8 cellular contexts compared by ENCODE assay signal in genomic region chr12:118376089-118377004, GRCh38. TPM values are rescaled to one million over a fixed set of nuclear protein-coding genes. Genes with fewer than 3 reads are reported as not detected.
DNase-seq lines count a peak whose midpoint lies in the region; ATAC-seq, FAIRE-seq and TF ChIP-seq lines count a peak whose summit lies in the region.

Gene SUDS3, plus strand, starts transcription at chr12:118376555. Its CDS starts 137 bp downstream, at chr12:118376692.

- H3K4me1 ChIP-seq in ES-I3 (ENCODE audit: insufficient read depth, low read length) (peaks cover 8% of the 10 kb centered on the region), iPS-20b (ENCODE audit: insufficient read depth, low read length) (peaks cover 18% of the 10 kb centered on the region)

- H3K9me3 ChIP-seq in ES-I3 (ENCODE audit: control insufficient read depth, insufficient read depth, low read length) (no peaks in the 10 kb centered on the region), iPS-20b (ENCODE audit: insufficient read depth, low read depth, low read length) (no peaks in the 10 kb centered on the region)

- H3K27ac ChIP-seq in iPS-20b (ENCODE audit: low read length) = peak within 1 kb of the TSS; percentile 85
- peak within 1 kb of the TSS; percentile 86 to 100 (median 97) for H3K27ac ChIP-seq in skin epidermis

- ATAC-seq in HG02973 (IDR thresholded peaks at IDR 0.05; ENCODE audit: unreplicated experiment) (peak; percentile 24), activated B cell treated with CpG ODN at 0.5 μM for 24 hours (ENCODE audit: low read depth) (peak; percentile 51), GM21786 (IDR thresholded peaks at IDR 0.05; ENCODE audit: unreplicated experiment) (no peak)

- no peaks in the 10 kb centered on the region for H3K9me3 Mint-ChIP-seq in activated B cell treated with CpG ODN at 0.5 μM for 24 hours

- H3K36me3 Mint-ChIP-seq in activated B cell treated with CpG ODN at 0.5 μM for 24 hours (ENCODE audit: low read depth) = peaks cover 27% of the 10 kb centered on the region

- peak within 1 kb of the TSS; percentile 95 for H3K4me3 Mint-ChIP-seq in activated B cell treated with CpG ODN at 0.5 μM for 24 hours

- CTCF ChIA-PET in activated B cell treated with CpG ODN at 0.5 μM for 24 hours (lab: Charles Lee) = interaction anchor here (0.6 to 6.2 kb wide), 38 partner anchors 9 to 1915 kb away, joined by 3 to 124 read pairs (median 5); partner anchors contain the start of genes PEBP1 and RNU4-2

- POLR2A ChIA-PET in activated B cell treated with CpG ODN at 0.5 μM for 24 hours (lab: Charles Lee) = interaction anchor here (0.6 to 2.1 kb wide), 29 partner anchors 17 to 1291 kb away, joined by 3 to 29 read pairs (median 5); partner anchors contain the start of genes PEBP1 and WSB2

- H3K4me1 Mint-ChIP-seq in activated B cell treated with CpG ODN at 0.5 μM for 24 hours = peaks cover 37% of the 10 kb centered on the region

- no peak for FAIRE-seq in bronchial epithelial cell (lab: Jason Lieb, UNC)

- DNase-seq in NCI-H345 (lab: John Stamatoyannopoulos, UW) (peak; percentile 93), activated B cell treated with CpG ODN at 0.5 μM for 24 hours (peak; percentile 89), bronchial epithelial cell (ENCODE audit: low read depth) (peak; percentile 62)

- intact Hi-C loops in activated B cell treated with CpG ODN at 0.5 μM for 24 hours (cut with micrococcal nuclease) = loop anchor here (1.0 to 10.0 kb wide), 11 partner anchors 78 to 1562 kb away; partner anchors contain the start of genes PEBP1, RFC5 and WSB2

- peaks cover 3% of the 10 kb centered on the region; the same call in 1 of the 2 replicates for H3K36me3 ChIP-seq in ES-I3 (ENCODE audit: insufficient read depth, low read length)
- peaks cover 5% of the 10 kb centered on the region for H3K36me3 ChIP-seq in bronchial epithelial cell (ENCODE audit: control insufficient read depth, insufficient read depth, low read length)
- H3K36me3 ChIP-seq in iPS-20b (ENCODE audit: insufficient read depth, low read depth, low read length) = peaks cover 21% of the 10 kb centered on the region

- peak within 1 kb of the TSS; percentile 98 for H3K4me3 ChIP-seq in bronchial epithelial cell (ENCODE audit: low read depth, low read length)
- H3K4me3 ChIP-seq in iPS-20b (ENCODE audit: low read length) = peak within 1 kb of the TSS; percentile 94
- H3K4me3 ChIP-seq in skin epidermis = peak within 1 kb of the TSS; percentile 75 to 100 (median 93)

- H3K9ac ChIP-seq in ES-I3 (ENCODE audit: low read depth, low read length) (peak within 1 kb of the TSS; percentile 89), iPS-20b (ENCODE audit: low read depth, low read length) (peak within 1 kb of the TSS; percentile 88)

- no peaks in the 10 kb centered on the region for H3K27me3 Mint-ChIP-seq in activated B cell treated with CpG ODN at 0.5 μM for 24 hours

- peak within 1 kb of the TSS; percentile 99 for H3K27ac Mint-ChIP-seq in activated B cell treated with CpG ODN at 0.5 μM for 24 hours

- H3K27me3 ChIP-seq in bronchial epithelial cell (ENCODE audit: control insufficient read depth, insufficient read depth, low read length) (no peaks in the 10 kb centered on the region), iPS-20b (ENCODE audit: insufficient read depth, low read length) (peaks cover 8% of the 10 kb centered on the region)

- TF ChIP-seq CTCF in activated B cell treated with CpG ODN at 0.5 μM for 24 hours (IDR thresholded peaks at IDR 0.05) = no peak
- peak; percentile 99 for TF ChIP-seq CTCF in bronchial epithelial cell (IDR thresholded peaks at IDR 0.05; ENCODE audit: insufficient read depth, low read length, severe bottlenecking)

RNA-seq across cellular contexts. Expression of gene SUDS3, which starts in this region (rescaled TPM):
- total RNA-seq in activated B cell treated with CpG ODN at 0.5 μM for 24 hours (31.1 and 33.7 TPM in 2 replicates), bronchial epithelial cell (32.9 and 44.0 TPM in 2 replicates)
